26 cellular contexts compared by ENCODE assay signal in genomic region chrX:6384921-6385320, GRCh38.
"Had no signal": no experiment of that assay in that cellular context is flagged by ENCODE, and none has a peak within 500 bp of the region (broad histone marks: within the 10 kb centered on the region; RNA-seq: fewer than 3 reads in every experiment).

No MANE protein-coding gene starts in this region.

- H3K9me3 ChIP-seq: esophagus squamous epithelium, gastroesophageal sphincter had no signal

- H3K4me1 ChIP-seq: esophagus squamous epithelium, gastroesophageal sphincter had no signal

- H3K36me3 ChIP-seq: brain microvascular endothelial cell, esophagus squamous epithelium, gastroesophageal sphincter had no signal

- H3K4me3 ChIP-seq: coronary artery, esophagus squamous epithelium, gastroesophageal sphincter had no signal

- DNase-seq: activated CD4-positive, alpha-beta memory T cell treated with anti-CD3 and anti-CD28 coated beads, Interleukin-2, amount 10 ng/mL, durations not matched to agents 7 days and 5 days; activated CD4-positive, alpha-beta T cell treated with anti-CD3 and anti-CD28 coated beads for 1 hour; activated CD4-positive, alpha-beta T cell treated with anti-CD3 and anti-CD28 coated beads for 4 hours; activated CD4-positive, alpha-beta T cell treated with anti-CD3 and anti-CD28 coated beads, Interleukin-2, amount 10 ng/mL, durations not matched to agents 7 days and 5 days; activated CD4-positive, alpha-beta T cell treated with anti-CD3 and anti-CD28 coated beads, Interleukin-2, amount 50 U/mL, for 4 hours; activated CD4-positive, CD25-positive, alpha-beta regulatory T cell; activated CD8-positive, alpha-beta memory T cell treated with anti-CD3 and anti-CD28 coated beads, Interleukin-2, amount 50 U/mL, for 48 hours; activated gamma-delta T cell; activated naive CD4-positive, alpha-beta T cell; activated naive CD4-positive, alpha-beta T cell treated with anti-CD3 and anti-CD28 coated beads, Interleukin-2, amount 10 ng/mL, durations not matched to agents 7 days and 5 days; activated naive CD8-positive, alpha-beta T cell treated with anti-CD3 and anti-CD28 coated beads, Interleukin-2, amount 10 ng/mL, durations not matched to agents 7 days and 5 days; activated T-cell treated with anti-CD3 and anti-CD28 coated beads for 4 hours; activated T-cell treated with anti-CD3 and anti-CD28 coated beads, Interleukin-2, amount 50 U/mL, for 24 hours; activated T-cell treated with anti-CD3 and anti-CD28 coated beads, Interleukin-2, amount 50 U/mL, for 72 hours; brain microvascular endothelial cell; dermis blood vessel endothelial cell; effector CD4-positive, alpha-beta T cell; effector memory CD8-positive, alpha-beta T cell; esophagus squamous epithelium; T-helper 1 cell; T-helper 17 cell; T1000 had no signal

- H3K27ac ChIP-seq: brain microvascular endothelial cell, coronary artery, epithelial cell of prostate, esophagus squamous epithelium, gastroesophageal sphincter had no signal

- ATAC-seq: activated naive CD4-positive, alpha-beta T cell treated with anti-CD3 and anti-CD28 coated beads, Interleukin-2, amount 50 U/mL, for 72 hours; activated T-cell treated with anti-CD3 and anti-CD28 coated beads, Interleukin-2, amount 50 U/mL, for 72 hours; effector memory CD8-positive, alpha-beta T cell; T-helper 17 cell had no signal
